17 cellular contexts compared by ENCODE assay signal in the genomic region with DNA sequence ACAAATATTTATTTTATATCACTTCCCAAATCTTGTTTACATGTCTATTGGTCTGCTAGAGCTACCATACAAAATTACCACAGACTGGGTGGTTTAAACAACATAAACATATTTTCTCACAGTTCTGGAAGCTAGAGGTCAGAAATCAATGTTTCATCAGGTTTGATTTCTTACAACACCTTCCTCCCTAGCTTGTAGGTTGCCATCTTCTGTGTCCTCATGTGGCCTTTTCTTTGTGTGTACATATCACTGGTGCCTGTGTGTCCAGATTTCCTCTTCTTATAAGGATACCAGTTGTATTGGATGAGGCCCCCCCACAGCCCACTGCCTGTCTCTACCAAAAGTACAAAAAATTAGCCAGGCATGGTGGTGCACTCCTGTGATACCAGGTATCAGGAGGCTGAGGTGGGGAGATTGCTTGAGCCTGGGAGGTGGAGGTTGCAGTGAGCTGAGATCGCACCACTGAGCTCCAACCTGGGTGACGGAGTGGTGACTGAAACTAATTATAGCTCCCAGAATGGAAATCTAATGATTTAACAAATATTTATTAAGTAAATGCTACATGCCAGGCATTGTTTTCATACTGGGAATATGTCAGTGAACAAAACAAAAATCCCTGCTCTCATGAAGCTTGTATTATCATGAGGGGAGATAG. TPM values are rescaled to one million over a fixed set of nuclear protein-coding genes. Genes with fewer than 3 reads are reported as not detected.
DNase-seq lines count a peak whose midpoint lies in the region; ATAC-seq lines count a peak whose summit lies in the region.
"Had no signal": no experiment of that assay in that cellular context is flagged by ENCODE, and none has a peak within 500 bp of the region (broad histone marks: within the 10 kb centered on the region; RNA-seq: fewer than 3 reads in every experiment).

No MANE protein-coding gene starts in this region.

- no peaks in the 10 kb centered on the region for H3K9me3 ChIP-seq in CD4-positive, alpha-beta memory T cell (ENCODE audit: control insufficient read depth in 1 of 2, low read length in 2 of 2)
- no peaks in the 10 kb centered on the region for H3K9me3 ChIP-seq in Karpas-422 (ENCODE audit: low read length)
- no peaks in the 10 kb centered on the region for H3K9me3 ChIP-seq in naive thymus-derived CD4-positive, alpha-beta T cell (ENCODE audit: control insufficient read depth in 2 of 3, low read length in 3 of 3)
- H3K9me3 ChIP-seq: SK-N-SH, tibial nerve had no signal

- peak overlapping the region in 7 of 8 donors; percentile 12 to 65 (median 40) for H3K4me3 Mint-ChIP-seq in CD4-positive, alpha-beta memory T cell
- peak overlapping the region; percentile 37 for H3K4me3 Mint-ChIP-seq in activated T-helper 17 cell treated with anti-CD3 and anti-CD28 coated beads, Interleukin-2, amount 50 U/mL, for 72 hours
- peak overlapping the region in 7 of 10 donors; percentile 4 to 75 (median 49) for H3K4me3 Mint-ChIP-seq in naive thymus-derived CD4-positive, alpha-beta T cell
- H3K4me3 Mint-ChIP-seq: activated CD4-positive, alpha-beta memory T cell treated with anti-CD3 and anti-CD28 coated beads for 36 hours; activated T-cell treated with anti-CD3 and anti-CD28 coated beads, Interleukin-2, amount 50 U/mL, for 72 hours had no signal

- no peak overlapping the region for H3K27ac ChIP-seq in CD4-positive, alpha-beta memory T cell (ENCODE audit: low read depth, low read length)
- 0 out of 2 replicates have a peak overlapping the region, but pooled peaks have one; percentile 17 for H3K27ac ChIP-seq in Karpas-422 (ENCODE audit: low read length)
- H3K27ac ChIP-seq in naive thymus-derived CD4-positive, alpha-beta T cell (ENCODE audit: low read depth, low read length) = no peak overlapping the region
- H3K27ac ChIP-seq: GM23248, hepatocyte, tibial nerve had no signal

- H2AFZ ChIP-seq in Karpas-422 (ENCODE audit: low read length) = no peak overlapping the region
- H2AFZ ChIP-seq: GM23248, hepatocyte had no signal

- H3K4me3 ChIP-seq in CD4-positive, alpha-beta memory T cell (ENCODE audit: low read length in 2 of 2) = no peak overlapping the region
- no peak overlapping the region for H3K4me3 ChIP-seq in Karpas-422 (ENCODE audit: low read length)
- no peak overlapping the region for H3K4me3 ChIP-seq in naive thymus-derived CD4-positive, alpha-beta T cell (ENCODE audit: low read length)
- H3K4me3 ChIP-seq: GM23248, hepatocyte, tibial nerve had no signal

- intact Hi-C loops in CD4-positive, alpha-beta memory T cell (cut with micrococcal nuclease) = no loop called here
- intact Hi-C loops in naive thymus-derived CD4-positive, alpha-beta T cell (cut with micrococcal nuclease) = no loop called here

- H3K9ac ChIP-seq in Karpas-422 (ENCODE audit: low read length) = no peak overlapping the region
- H3K9ac ChIP-seq: GM23248, SK-N-SH had no signal

- DNase-seq in CD4-positive, alpha-beta memory T cell = no peak
- DNase-seq in Karpas-422 (no peak), MV-4-11 (lab: John Stamatoyannopoulos, UW) (no peak)
- no peak for DNase-seq in naive thymus-derived CD4-positive, alpha-beta T cell
- no peak for DNase-seq in stimulated activated CD4-positive, alpha-beta T cell treated with anti-CD3 and anti-CD28 coated beads, Interleukin-12 subunit alpha, Interleukin-12 subunit beta, amount 100 ng/mL, for 4 hours
- DNase-seq: activated CD4-positive, alpha-beta memory T cell treated with anti-CD3 and anti-CD28 coated beads for 36 hours; activated T-cell treated with anti-CD3 and anti-CD28 coated beads, Interleukin-2, amount 50 U/mL, for 72 hours; central memory CD4-positive, alpha-beta T cell; DMS79; GM23248; kidney glomerular epithelial cell; SK-N-SH had no signal

- H3K9me2 ChIP-seq in Karpas-422 (replicated peaks; ENCODE audit: insufficient read depth, low read length) = no peaks in the 10 kb centered on the region
- H3K9me2 ChIP-seq: SK-N-SH had no signal

- 0 out of 2 replicates have a peak, but pooled peaks cover 9% of the 10 kb centered on the region for H4K20me1 ChIP-seq in Karpas-422 (ENCODE audit: insufficient read depth, low read depth, low read length)

- H3K4me1 Mint-ChIP-seq in CD4-positive, alpha-beta memory T cell = peaks cover 68 to 97% (median 78%) of the 10 kb centered on the region in 4 donors
- H3K4me1 Mint-ChIP-seq in activated T-helper 17 cell treated with anti-CD3 and anti-CD28 coated beads, Interleukin-2, amount 50 U/mL, for 72 hours = peaks cover 50% of the 10 kb centered on the region
- peaks cover 8 to 97% (median 70%) of the 10 kb centered on the region in 7 donors for H3K4me1 Mint-ChIP-seq in naive thymus-derived CD4-positive, alpha-beta T cell

- peaks cover 9% of the 10 kb centered on the region for H3K36me3 ChIP-seq in CD4-positive, alpha-beta memory T cell (ENCODE audit: insufficient read depth, low read length)
- no peaks in the 10 kb centered on the region; the same call in 1 of the 2 replicates for H3K36me3 ChIP-seq in Karpas-422 (ENCODE audit: insufficient read depth, low read length)
- H3K36me3 ChIP-seq in naive thymus-derived CD4-positive, alpha-beta T cell (ENCODE audit: control insufficient read depth in 2 of 3, insufficient read depth in 3 of 3, low read length in 3 of 3) = peaks cover 0 to 3% (median 0%) of the 10 kb centered on the region in 3 experiments

- H3K27ac Mint-ChIP-seq in CD4-positive, alpha-beta memory T cell = peak overlapping the region in 6 of 7 donors; percentile 33 to 70 (median 62)
- peak overlapping the region; percentile 73 for H3K27ac Mint-ChIP-seq in activated T-helper 17 cell treated with anti-CD3 and anti-CD28 coated beads, Interleukin-2, amount 50 U/mL, for 72 hours
- peak overlapping the region in 7 of 9 donors; percentile 15 to 81 (median 37) for H3K27ac Mint-ChIP-seq in naive thymus-derived CD4-positive, alpha-beta T cell
- H3K27ac Mint-ChIP-seq: activated CD4-positive, alpha-beta memory T cell treated with anti-CD3 and anti-CD28 coated beads for 36 hours had no signal

- peaks cover 36 to 54% of the 10 kb centered on the region in 2 donors for H3K36me3 Mint-ChIP-seq in CD4-positive, alpha-beta memory T cell
- H3K36me3 Mint-ChIP-seq in activated T-helper 17 cell treated with anti-CD3 and anti-CD28 coated beads, Interleukin-2, amount 50 U/mL, for 72 hours (ENCODE audit: low read depth) = peaks cover 66% of the 10 kb centered on the region
- H3K36me3 Mint-ChIP-seq in naive thymus-derived CD4-positive, alpha-beta T cell = peaks cover 0 to 39% (median 16%) of the 10 kb centered on the region in 5 donors

- H3K9me3 Mint-ChIP-seq in CD4-positive, alpha-beta memory T cell = no peaks in the 10 kb centered on the region
- no peaks in the 10 kb centered on the region for H3K9me3 Mint-ChIP-seq in activated T-helper 17 cell treated with anti-CD3 and anti-CD28 coated beads, Interleukin-2, amount 50 U/mL, for 72 hours
- no peaks in the 10 kb centered on the region for H3K9me3 Mint-ChIP-seq in naive thymus-derived CD4-positive, alpha-beta T cell
- H3K9me3 Mint-ChIP-seq: activated CD4-positive, alpha-beta memory T cell treated with anti-CD3 and anti-CD28 coated beads for 36 hours; activated T-cell treated with anti-CD3 and anti-CD28 coated beads, Interleukin-2, amount 50 U/mL, for 72 hours had no signal

- no peaks in the 10 kb centered on the region for H3K27me3 ChIP-seq in CD4-positive, alpha-beta memory T cell (ENCODE audit: insufficient read depth, low read length)
- H3K27me3 ChIP-seq in Karpas-422 (ENCODE audit: low read length) = no peaks in the 10 kb centered on the region
- no peaks in the 10 kb centered on the region for H3K27me3 ChIP-seq in naive thymus-derived CD4-positive, alpha-beta T cell (ENCODE audit: control insufficient read depth in 2 of 2, insufficient read depth in 2 of 2, low read length in 2 of 2)
- H3K27me3 ChIP-seq: hepatocyte, tibial nerve had no signal

- no peak overlapping the region for H3K4me2 ChIP-seq in Karpas-422 (ENCODE audit: low read depth, low read length, poor library complexity, severe bottlenecking)
- H3K4me2 ChIP-seq: hepatocyte, SK-N-SH had no signal

- H3K79me2 ChIP-seq in Karpas-422 (ENCODE audit: low read length) = peaks cover 96% of the 10 kb centered on the region

- H3K4me1 ChIP-seq in CD4-positive, alpha-beta memory T cell (ENCODE audit: insufficient read depth, low read length) = peaks cover 89% of the 10 kb centered on the region
- peaks cover 27% of the 10 kb centered on the region for H3K4me1 ChIP-seq in Karpas-422 (ENCODE audit: low read length)
- H3K4me1 ChIP-seq in naive thymus-derived CD4-positive, alpha-beta T cell (ENCODE audit: control insufficient read depth in 2 of 2, insufficient read depth in 2 of 2, low read length in 2 of 2) = peaks cover 64% of the 10 kb centered on the region in 2 donors

- no peak for ATAC-seq in activated T-helper 17 cell treated with anti-CD3 and anti-CD28 coated beads, Interleukin-2, amount 50 U/mL, for 72 hours (replicated peaks)
- ATAC-seq in naive thymus-derived CD4-positive, alpha-beta T cell = no peak
- ATAC-seq in HG02885 (IDR thresholded peaks at IDR 0.05; ENCODE audit: poor library complexity, unreplicated experiment) (no peak), GM18909 (IDR thresholded peaks at IDR 0.05; ENCODE audit: poor library complexity, unreplicated experiment) (no peak)
- ATAC-seq: activated T-cell treated with anti-CD3 and anti-CD28 coated beads, Interleukin-2, amount 50 U/mL, for 72 hours had no signal

- no peaks in the 10 kb centered on the region for H3K27me3 Mint-ChIP-seq in CD4-positive, alpha-beta memory T cell
- no peaks in the 10 kb centered on the region for H3K27me3 Mint-ChIP-seq in activated T-helper 17 cell treated with anti-CD3 and anti-CD28 coated beads, Interleukin-2, amount 50 U/mL, for 72 hours
- no peaks in the 10 kb centered on the region for H3K27me3 Mint-ChIP-seq in naive thymus-derived CD4-positive, alpha-beta T cell
- H3K27me3 Mint-ChIP-seq: activated CD4-positive, alpha-beta memory T cell treated with anti-CD3 and anti-CD28 coated beads for 36 hours had no signal

- CTCF ChIA-PET in CD4-positive, alpha-beta memory T cell (lab: Charles Lee; ENCODE audit: partially characterized antibody) = interaction anchor here (0.8 to 1.8 kb wide), 14 partner anchors 11 to 96 kb away, joined by 3 to 8 read pairs (median 4); no protein-coding TSS in a partner anchor
- CTCF ChIA-PET in naive thymus-derived CD4-positive, alpha-beta T cell (lab: Charles Lee) = interaction anchor here (0.8 to 2.0 kb wide), 9 partner anchors 10 to 96 kb away, joined by 3 to 9 read pairs (median 4); no protein-coding TSS in a partner anchor

- POLR2A ChIA-PET in CD4-positive, alpha-beta memory T cell (lab: Charles Lee; ENCODE audit: partially characterized antibody) = interaction anchor here (0.6 to 5.5 kb wide), 5 partner anchors 11 to 81 kb away, joined by 3 to 45 read pairs (median 7); no protein-coding TSS in a partner anchor
- POLR2A ChIA-PET in naive thymus-derived CD4-positive, alpha-beta T cell (lab: Charles Lee) = interaction anchor here (0.9 to 4.1 kb wide), 5 partner anchors 10 to 76 kb away, joined by 3 to 17 read pairs (median 4); no protein-coding TSS in a partner anchor

RNA-seq across cellular contexts. Expression of a gene that starts 13.6 kb away (rescaled TPM):
- 100 to 1,000 TPM; 168 to 172 TPM for total RNA-seq in CD4-positive, alpha-beta memory T cell
- polyA plus RNA-seq in CD4-positive, alpha-beta memory T cell = 100 to 1,000 TPM in 1 of 2 donors, 10 to 100 TPM in 1; 52.8 to 113 TPM
- 61.1 and 74.8 TPM in 2 replicates for total RNA-seq in Karpas-422 (2014; rRNA removed; shearing (Covaris generic); ENCODE audit: low replicate concordance)
- total RNA-seq in activated T-helper 17 cell treated with anti-CD3 and anti-CD28 coated beads, Interleukin-2, amount 50 U/mL, for 72 hours = 10 to 100 TPM; 69.9 to 93.7 TPM
- 100 to 1,000 TPM in 4 of 5 experiments, 10 to 100 TPM in 1; 91.1 to 167 (median 143) TPM for total RNA-seq in naive thymus-derived CD4-positive, alpha-beta T cell
- 10 to 100 TPM; 64.9 to 69.3 TPM for polyA plus RNA-seq in naive thymus-derived CD4-positive, alpha-beta T cell
